In genomic region chr22:24006207-24006913, GRCh38 we compare ENCODE assay signal across 21 cellular contexts. TPM values are rescaled to one million over a fixed set of nuclear protein-coding genes. Genes with fewer than 3 reads are reported as not detected.
"Had no signal": no experiment of that assay in that cellular context is flagged by ENCODE, and none has a peak within 500 bp of the region (broad histone marks: within the 10 kb centered on the region; RNA-seq: fewer than 3 reads in every experiment).

No MANE protein-coding gene starts in this region.

- DNase-seq: activated CD4-positive, alpha-beta T cell treated with anti-CD3 and anti-CD28 coated beads, Interleukin-2, amount 50 U/mL, for 1 hour; activated CD4-positive, CD25-positive, alpha-beta regulatory T cell; activated CD8-positive, alpha-beta memory T cell treated with anti-CD3 and anti-CD28 coated beads for 24 hours; anterior cingulate cortex; brain microvascular endothelial cell; cortex of kidney; effector CD8-positive, alpha-beta T cell; foreskin keratinocyte; left ventricle myocardium superior; mesendoderm; natural killer cell; right cardiac atrium; small intestine; stimulated activated CD4-positive, alpha-beta T cell treated with anti-CD3 and anti-CD28 coated beads, Interleukin-4, amount 100 ng/mL, for 4 hours; stimulated activated CD8-positive, alpha-beta memory T cell treated with anti-CD3 and anti-CD28 coated beads, Interleukin-4, amount 100 ng/mL, for 48 hours; stimulated activated naive CD4-positive, alpha-beta T cell treated with Interleukin-2 at 50 U/mL for 16 hours; trophoblast cell had no signal

- H3K27me3 ChIP-seq: brain microvascular endothelial cell, foreskin keratinocyte, suprapubic skin had no signal

- ATAC-seq: foreskin keratinocyte, natural killer cell, right cardiac atrium had no signal

- H3K9me3 ChIP-seq: prostate gland, suprapubic skin had no signal

- FAIRE-seq: small intestine had no signal

- H3K27ac ChIP-seq: brain microvascular endothelial cell, foreskin keratinocyte, prostate gland, suprapubic skin had no signal

- H3K4me1 ChIP-seq: foreskin keratinocyte, prostate gland, suprapubic skin had no signal

- H3K4me3 ChIP-seq: prostate gland, suprapubic skin had no signal

- H3K36me3 ChIP-seq: brain microvascular endothelial cell, prostate gland, suprapubic skin had no signal

RNA-seq across cellular contexts. Expression of gene GSTT4, which starts 1.1 kb away (rescaled TPM):
- total RNA-seq: foreskin keratinocyte, kidney epithelial cell, left ventricle myocardium superior, natural killer cell, omental fat pad, right cardiac atrium, suprapubic skin had no signal
- polyA plus RNA-seq: foreskin keratinocyte, right cardiac atrium, small intestine had no signal

RNA-seq across cellular contexts. Expression of gene GSTT2, which starts 26.4 kb away (rescaled TPM):
- total RNA-seq: natural killer cell, omental fat pad, prostate gland, right cardiac atrium had no signal
